Comparison of ENCODE assay signal across 8 cellular contexts in genomic region chr18:77088977-77089795, GRCh38. TPM values are rescaled to one million over a fixed set of nuclear protein-coding genes. Genes with fewer than 3 reads are reported as not detected.
DNase-seq lines count a peak whose midpoint lies in the region; ATAC-seq and TF ChIP-seq lines count a peak whose summit lies in the region.

No MANE protein-coding gene starts in this region.

- intact Hi-C loops in Caco-2 (cut with micrococcal nuclease; ENCODE audit: unreplicated experiment), result loop anchor here (2.0 kb wide), 2 partner anchors 26 to 44 kb away; partner anchors contain the start of gene MBP

- no peaks in the 10 kb centered on the region for H4K20me1 ChIP-seq in neural progenitor cell (ENCODE audit: low read depth)

- H3K27ac Mint-ChIP-seq in Caco-2 (ENCODE audit: unreplicated experiment), result peak overlapping the region; percentile 83
- H3K27ac Mint-ChIP-seq in endodermal cell, result no peak overlapping the region
- peak overlapping the region; percentile 51 for H3K27ac Mint-ChIP-seq in neural progenitor cell

- H3K27ac ChIP-seq in endodermal cell (ENCODE audit: low read depth, low read length) (no peak overlapping the region), neural progenitor cell (no peak overlapping the region)

- BruUV-seq in Caco-2 (replicated peaks; lab: Mats Ljungman, UMichigan), result no TSS peak

- no peak overlapping the region for H2AFZ ChIP-seq in neural progenitor cell (replicated peaks)

- H3K36me3 ChIP-seq in Caco-2 (ENCODE audit: control insufficient read depth, insufficient read depth, low read length), result no peaks in the 10 kb centered on the region
- H3K36me3 ChIP-seq in endodermal cell (ENCODE audit: control insufficient read depth, insufficient read depth, low read length), result no peaks in the 10 kb centered on the region
- no peaks in the 10 kb centered on the region for H3K36me3 ChIP-seq in neural progenitor cell

- no peak overlapping the region for H3K4me3 ChIP-seq in Caco-2 (ENCODE audit: low read depth, low read length)
- H3K4me3 ChIP-seq in endodermal cell (ENCODE audit: low read length), result no peak overlapping the region
- H3K4me3 ChIP-seq in neural progenitor cell, result no peak overlapping the region

- TF ChIP-seq CTCF in Caco-2 (IDR thresholded peaks at IDR 0.05; ENCODE audit: insufficient read depth in 1 of 2, low read depth in 1 of 2, low read length in 1 of 2, severe bottlenecking in 1 of 2, unreplicated experiment in 1 of 2) (no peak), endodermal cell (conservative IDR thresholded peaks at IDR 0.05) (no peak), neural progenitor cell (IDR thresholded peaks at IDR 0.05) (no peak)

- H3K4me1 ChIP-seq in Caco-2, result peaks cover 10% of the 10 kb centered on the region
- no peaks in the 10 kb centered on the region for H3K4me1 ChIP-seq in endodermal cell (ENCODE audit: control insufficient read depth, insufficient read depth, low read length)
- peaks cover 17% of the 10 kb centered on the region for H3K4me1 ChIP-seq in neural progenitor cell

- no peaks in the 10 kb centered on the region for H3K79me2 ChIP-seq in neural progenitor cell (ENCODE audit: low read depth)

- no peak overlapping the region for H3K9ac ChIP-seq in endodermal cell (ENCODE audit: extremely low read depth, low read length, poor library complexity, severe bottlenecking)
- no peak overlapping the region for H3K9ac ChIP-seq in neural progenitor cell

- H3K36me3 Mint-ChIP-seq in Caco-2 (ENCODE audit: insufficient read depth, unreplicated experiment) (peaks cover 4% of the 10 kb centered on the region), endodermal cell (ENCODE audit: low read depth) (no peaks in the 10 kb centered on the region), neural progenitor cell (no peaks in the 10 kb centered on the region)

- ATAC-seq in HG03045 (IDR thresholded peaks at IDR 0.05; ENCODE audit: unreplicated experiment), result no peak
- no peak for ATAC-seq in HG03378 (IDR thresholded peaks at IDR 0.05; ENCODE audit: unreplicated experiment)

- DNase-seq in Caco-2 (peak; percentile 86 to 90), LoVo (ENCODE audit: low spot score) (peak; percentile 66), endodermal cell (peak; percentile 92), neural progenitor cell (ENCODE audit: low spot score) (no peak), HuH-7 (ENCODE audit: low spot score) (no peak), NCI-H526 treated with DMSO at 0.1 percent for 48 hours (lab: John Stamatoyannopoulos, UW) (no peak)

- H3K27me3 ChIP-seq in Caco-2 (replicated peaks; ENCODE audit: control insufficient read depth, insufficient read depth, low read length), result no peaks in the 10 kb centered on the region
- H3K27me3 ChIP-seq in endodermal cell (ENCODE audit: control insufficient read depth, insufficient read depth, low read length, poor library complexity, severe bottlenecking), result peaks cover 17% of the 10 kb centered on the region
- H3K27me3 ChIP-seq in neural progenitor cell, result peaks cover 36% of the 10 kb centered on the region

- POLR2A ChIA-PET in Caco-2 (lab: Charles Lee), result no interaction called here

- H3K4me3 Mint-ChIP-seq in Caco-2 (ENCODE audit: unreplicated experiment) (no peak overlapping the region), endodermal cell (no peak overlapping the region), neural progenitor cell (no peak overlapping the region)

- 87 to 88% methylated on average over 10 to 15 of the region's 16 CpGs for WGBS in endodermal cell (ENCODE audit: insufficient coverage in 1 of 2, insufficient read length in 1 of 2), 2 experiments

- H3K9me3 ChIP-seq in Caco-2 (no peaks in the 10 kb centered on the region), endodermal cell (ENCODE audit: control insufficient read depth, low read length) (no peaks in the 10 kb centered on the region), neural progenitor cell (ENCODE audit: low read depth) (no peaks in the 10 kb centered on the region)

- H3K4me1 Mint-ChIP-seq in Caco-2 (ENCODE audit: low read depth, unreplicated experiment) (peaks cover 14% of the 10 kb centered on the region), endodermal cell (peaks cover 13% of the 10 kb centered on the region), neural progenitor cell (peaks cover 42% of the 10 kb centered on the region)

- no peak overlapping the region for H3K4me2 ChIP-seq in neural progenitor cell

- no peaks in the 10 kb centered on the region for H3K9me3 Mint-ChIP-seq in Caco-2 (ENCODE audit: unreplicated experiment)
- H3K9me3 Mint-ChIP-seq in endodermal cell, result no peaks in the 10 kb centered on the region
- H3K9me3 Mint-ChIP-seq in neural progenitor cell, result peaks cover 7% of the 10 kb centered on the region

- H3K27me3 Mint-ChIP-seq in Caco-2 (ENCODE audit: insufficient read depth, unreplicated experiment) (no peaks in the 10 kb centered on the region), endodermal cell (ENCODE audit: insufficient read depth) (peaks cover 21% of the 10 kb centered on the region), neural progenitor cell (ENCODE audit: insufficient read depth, low read depth) (peaks cover 2% of the 10 kb centered on the region)

- CTCF ChIA-PET in Caco-2 (lab: Charles Lee), result no interaction called here

- H3F3A ChIP-seq in neural progenitor cell (ENCODE audit: low read depth), result no peaks in the 10 kb centered on the region

RNA-seq across cellular contexts. Expression of gene MBP, which starts 43.4 kb away (rescaled TPM):
- total RNA-seq in Caco-2 (2022), result 7.9 and 11.4 TPM in 2 replicates
- total RNA-seq in endodermal cell, result 10 to 100 TPM; 16.3 to 19.0 TPM
- 2.6 TPM for polyA plus RNA-seq in endodermal cell (2013, experiment 1 of 2)
- polyA plus RNA-seq in endodermal cell (2013, experiment 2 of 2), result 2.1 TPM
- 0.64 and 2.1 TPM in 2 replicates for total RNA-seq in neural progenitor cell (ENCODE audit: low replicate concordance)

Comparison
In these comparisons a context has a peak if more than half of its experiments do, and no peak if none do; other contexts are left out.
1. DNase-seq: peak in Caco-2 (2 of 2), LoVo (single experiment) and endodermal cell (single experiment); none in neural progenitor cell (single experiment), HuH-7 (single experiment) and NCI-H526 treated with DMSO at 0.1 percent for 48 hours (single experiment).